1 cellular context compared by ENCODE assay signal in genomic region chr18:63320690-63321265, GRCh38.
TF ChIP-seq lines count a peak whose summit lies in the region.

No MANE protein-coding gene starts in this region.

TF ChIP-seq in GM12878, 131 proteins besides CTCF, POLR2A, EP300 and RAD21 (continued from another document and continues in another):
- TF ChIP-seq RELB (IDR thresholded peaks at IDR 0.05; ENCODE audit: low read depth) (no peak; the same call in 1 of the 2 replicates), JUND (IDR thresholded peaks at IDR 0.05; ENCODE audit: low read depth, low read length) (no peak), PKNOX1 (IDR thresholded peaks at IDR 0.05) (no peak), WRNIP1 (IDR thresholded peaks at IDR 0.05; ENCODE audit: borderline replicate concordance, low read depth, low read length) (no peak), NBN (IDR thresholded peaks at IDR 0.05) (peak; percentile 53), PML (IDR thresholded peaks at IDR 0.05; ENCODE audit: low read length) (no peak), CREM (IDR thresholded peaks at IDR 0.05; ENCODE audit: low read depth) (0 out of 2 replicates have a peak, but pooled peaks have one; percentile 12), RELA (IDR thresholded peaks at IDR 0.05; ENCODE audit: borderline replicate concordance, partially characterized antibody) (peak; percentile 16), YBX1 (IDR thresholded peaks at IDR 0.05) (no peak), ZSCAN29 (IDR thresholded peaks at IDR 0.05) (no peak), E2F4 (IDR thresholded peaks at IDR 0.05; ENCODE audit: low read depth, low read length) (no peak), ATF2 (IDR thresholded peaks at IDR 0.05; ENCODE audit: low read length) (no peak), FOXK2 (IDR thresholded peaks at IDR 0.05) (no peak), GATAD2B (conservative IDR thresholded peaks at IDR 0.05; ENCODE audit: low read depth) (peak; percentile 84), PBX3 (IDR thresholded peaks at IDR 0.05; ENCODE audit: insufficient replicate concordance, low read depth, low read length) (no peak), LARP7 (IDR thresholded peaks at IDR 0.05) (no peak), MXI1 (IDR thresholded peaks at IDR 0.05; ENCODE audit: low read depth, low read length) (no peak; the same call in 1 of the 2 replicates), POU2F2 (IDR thresholded peaks at IDR 0.05; ENCODE audit: borderline replicate concordance, low read depth, low read length) (no peak; the same call in 2 of the 3 replicates), CEBPZ (IDR thresholded peaks at IDR 0.05; ENCODE audit: low read depth, low read length) (no peak), REST (IDR thresholded peaks at IDR 0.05; ENCODE audit: low read depth, low read length) (no peak), NKRF (conservative IDR thresholded peaks at IDR 0.05) (peak; percentile 56), PAX8 (IDR thresholded peaks at IDR 0.05) (no peak), POLR2AphosphoS5 (IDR thresholded peaks at IDR 0.05; ENCODE audit: low read length) (peak; percentile 76), ZNF24 (IDR thresholded peaks at IDR 0.05) (no peak), IKZF1 (conservative IDR thresholded peaks at IDR 0.05) (peak; percentile 71; the same call in 1 of the 2 replicates), MLLT1 (IDR thresholded peaks at IDR 0.05) (peak; percentile 41; the same call in 1 of the 2 replicates), MTA3 (IDR thresholded peaks at IDR 0.05; ENCODE audit: borderline replicate concordance, low read length) (no peak), SIX5 (IDR thresholded peaks at IDR 0.05; ENCODE audit: low read depth, low read length, severe bottlenecking) (no peak)
- TF ChIP-seq, protein P1, sequence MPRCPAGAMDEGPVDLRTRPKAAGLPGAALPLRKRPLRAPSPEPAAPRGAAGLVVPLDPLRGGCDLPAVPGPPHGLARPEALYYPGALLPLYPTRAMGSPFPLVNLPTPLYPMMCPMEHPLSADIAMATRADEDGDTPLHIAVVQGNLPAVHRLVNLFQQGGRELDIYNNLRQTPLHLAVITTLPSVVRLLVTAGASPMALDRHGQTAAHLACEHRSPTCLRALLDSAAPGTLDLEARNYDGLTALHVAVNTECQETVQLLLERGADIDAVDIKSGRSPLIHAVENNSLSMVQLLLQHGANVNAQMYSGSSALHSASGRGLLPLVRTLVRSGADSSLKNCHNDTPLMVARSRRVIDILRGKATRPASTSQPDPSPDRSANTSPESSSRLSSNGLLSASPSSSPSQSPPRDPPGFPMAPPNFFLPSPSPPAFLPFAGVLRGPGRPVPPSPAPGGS (IDR thresholded peaks at IDR 0.05; ENCODE audit: borderline replicate concordance, insufficient read depth, low read depth, low read length, poor library complexity, severe bottlenecking): no peak
- TF ChIP-seq, protein P2, sequence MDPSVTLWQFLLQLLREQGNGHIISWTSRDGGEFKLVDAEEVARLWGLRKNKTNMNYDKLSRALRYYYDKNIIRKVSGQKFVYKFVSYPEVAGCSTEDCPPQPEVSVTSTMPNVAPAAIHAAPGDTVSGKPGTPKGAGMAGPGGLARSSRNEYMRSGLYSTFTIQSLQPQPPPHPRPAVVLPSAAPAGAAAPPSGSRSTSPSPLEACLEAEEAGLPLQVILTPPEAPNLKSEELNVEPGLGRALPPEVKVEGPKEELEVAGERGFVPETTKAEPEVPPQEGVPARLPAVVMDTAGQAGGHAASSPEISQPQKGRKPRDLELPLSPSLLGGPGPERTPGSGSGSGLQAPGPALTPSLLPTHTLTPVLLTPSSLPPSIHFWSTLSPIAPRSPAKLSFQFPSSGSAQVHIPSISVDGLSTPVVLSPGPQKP (IDR thresholded peaks at IDR 0.05; ENCODE audit: low read depth, low read length): no peak
